11 cellular contexts compared by ENCODE assay signal in genomic region chr2:25473758-25474335, GRCh38.
DNase-seq lines count a peak whose midpoint lies in the region; ATAC-seq and TF ChIP-seq lines count a peak whose summit lies in the region.
"Had no signal": no experiment of that assay in that cellular context is flagged by ENCODE, and none has a peak within 500 bp of the region (broad histone marks: within the 10 kb centered on the region; RNA-seq: fewer than 3 reads in every experiment).

No MANE protein-coding gene starts in this region.

- H3K9me3 ChIP-seq in right atrium auricular region, result peaks cover 0 to 18% of the 10 kb centered on the region in 2 donors
- no peaks in the 10 kb centered on the region for H3K9me3 ChIP-seq in thyroid gland

- no peak overlapping the region for H3K4me3 ChIP-seq in right atrium auricular region
- no peak overlapping the region for H3K4me3 ChIP-seq in fibroblast of pulmonary artery (replicated peaks; ENCODE audit: low read depth, low read length)
- no peak overlapping the region for H3K4me3 ChIP-seq in thyroid gland (replicated peaks in 1 of 3)
- no peak overlapping the region for H3K4me3 ChIP-seq in lower leg skin (ENCODE audit: low read depth, poor library complexity, severe bottlenecking)
- H3K4me3 ChIP-seq: GM12878 had no signal

- H3K27me3 ChIP-seq in right atrium auricular region, result no peaks in the 10 kb centered on the region
- no peaks in the 10 kb centered on the region for H3K27me3 ChIP-seq in thyroid gland

- DNase-seq in Right ventricle myocardium superior (peak; percentile 48), right atrium auricular region (ENCODE audit: low spot score) (no peak), NCI-H69 (lab: John Stamatoyannopoulos, UW) (peak; percentile 80), fibroblast of pulmonary artery (ENCODE audit: low read depth) (peak; percentile 42), thyroid gland (peak; percentile 93 to 95), lower leg skin (ENCODE audit: low spot score in 2 of 2) (no peak)
- DNase-seq: activated naive CD4-positive, alpha-beta T cell treated with anti-CD3 and anti-CD28 coated beads for 36 hours; NCI-H526 treated with DMSO at 0.1 percent for 48 hours had no signal

- 14 to 30% methylated on average over 12 of the region's 12 CpGs for WGBS in thyroid gland, 2 donors
- 73 to 77% methylated on average over 12 of the region's 12 CpGs for WGBS in lower leg skin, 2 donors

- intact Hi-C loops in Right ventricle myocardium superior (cut with DNase I) (no loop called here), thyroid gland (cut with DNase I) (no loop called here), lower leg skin (cut with DNase I; ENCODE audit: low total_unique reads) (no loop called here)

- H3K27ac ChIP-seq in right atrium auricular region (no peak overlapping the region), thyroid gland (peak overlapping the region; percentile 79 to 92 (median 85))

- no peak for TF ChIP-seq CTCF in right atrium auricular region (IDR thresholded peaks at IDR 0.05)
- no peak for TF ChIP-seq CTCF in fibroblast of pulmonary artery (IDR thresholded peaks at IDR 0.05; ENCODE audit: low read length, missing control alignments)
- no peak for TF ChIP-seq CTCF in thyroid gland (IDR thresholded peaks at IDR 0.05)
- no peak for TF ChIP-seq CTCF in lower leg skin (IDR thresholded peaks at IDR 0.05)

- ATAC-seq in Right ventricle myocardium superior (ENCODE audit: poor library complexity) (no peak), GM21825 (IDR thresholded peaks at IDR 0.05; ENCODE audit: unreplicated experiment) (no peak), GM18519 (IDR thresholded peaks at IDR 0.05; ENCODE audit: low FRiP score, unreplicated experiment) (no peak)
- ATAC-seq: GM12878 had no signal

- H3K36me3 ChIP-seq in right atrium auricular region (no peaks in the 10 kb centered on the region), thyroid gland (no peaks in the 10 kb centered on the region)

- no peak for TF ChIP-seq POLR2A in thyroid gland (IDR thresholded peaks at IDR 0.05)
- no peak for TF ChIP-seq POLR2A in lower leg skin (IDR thresholded peaks at IDR 0.05)

- no peaks in the 10 kb centered on the region for H3K4me1 ChIP-seq in right atrium auricular region
- H3K4me1 ChIP-seq in thyroid gland, result peaks cover 18 to 21% of the 10 kb centered on the region in 2 donors

Comparison
In these comparisons a context has a peak if more than half of its experiments do, and no peak if none do; other contexts are left out.
1. DNase-seq: peak in Right ventricle myocardium superior (single experiment), NCI-H69 (single experiment), fibroblast of pulmonary artery (single experiment) and thyroid gland (2 of 2); none in right atrium auricular region (single experiment) and lower leg skin (0 of 2).
2. H3K27ac ChIP-seq: peak in thyroid gland (3 of 3); none in right atrium auricular region (0 of 2).